22 cellular contexts compared by ENCODE assay signal in genomic region chr16:4215106-4215505, GRCh38. TPM values are rescaled to one million over a fixed set of nuclear protein-coding genes. Genes with fewer than 3 reads are reported as not detected.
DNase-seq lines count a peak whose midpoint lies in the region; ATAC-seq and TF ChIP-seq lines count a peak whose summit lies in the region.
"Had no signal": no experiment of that assay in that cellular context is flagged by ENCODE, and none has a peak within 500 bp of the region (broad histone marks: within the 10 kb centered on the region; RNA-seq: fewer than 3 reads in every experiment).

No MANE protein-coding gene starts in this region.

- DNase-seq in HCT116 (ENCODE audit: low read depth, low spot score) (no peak), RWPE1 (ENCODE audit: low spot score) (no peak), right cardiac atrium (no peak), NCI-H526 (lab: John Stamatoyannopoulos, UW) (no peak), G401 (ENCODE audit: low spot score) (no peak), GM10266 (ENCODE audit: extremely low spot score) (no peak)
- DNase-seq: CD4-positive, CD25-positive, alpha-beta regulatory T cell; DMS 273 treated with DMSO at 0.1 percent for 48 hours; DND-41; GOT3; Kasumi-1; NCI-H1417; NCI-H1930; NCI-H226; NCI-H510A treated with DMSO at 0.1 percent for 48 hours; NCI-H82 had no signal

- H2AFZ ChIP-seq in HCT116 (ENCODE audit: low read depth, low read length, poor library complexity, severe bottlenecking) = no peak overlapping the region

- no peaks in the 10 kb centered on the region for H3K9me2 ChIP-seq in HCT116 (ENCODE audit: insufficient read depth)

- WGBS in right cardiac atrium = 66% methylated on average over 2 of the region's 2 CpGs

- BruUV-seq in HCT116 (replicated peaks; lab: Mats Ljungman, UMichigan) = no TSS peak

- in situ Hi-C loops in G401 (cut with HindIII; ENCODE audit: low sequenced_read_pairs) = no loop called here

- H3K9me3 ChIP-seq in HCT116 (ENCODE audit: control insufficient read depth in 1 of 2, insufficient read depth in 1 of 2, low read depth in 1 of 2, low read length in 2 of 2) = no peaks in the 10 kb centered on the region
- H3K9me3 ChIP-seq in right cardiac atrium (ENCODE audit: control insufficient read depth, low read length) = no peaks in the 10 kb centered on the region
- no peaks in the 10 kb centered on the region for H3K9me3 ChIP-seq in skeletal muscle tissue (ENCODE audit: control insufficient read depth in 3 of 3, low read length in 3 of 3)

- TF ChIP-seq POLR2A in HCT116 (IDR thresholded peaks at IDR 0.05; ENCODE audit: borderline replicate concordance, extremely low read depth, insufficient read depth, insufficient read length) = no peak

- CTCF ChIA-PET in HCT116 (lab: Charles Lee) = no interaction called here
- CTCF ChIA-PET in RWPE1 (lab: Yijun Ruan, JAX) = no interaction called here

- ATAC-seq in HCT116 = no peak
- no peak for ATAC-seq in right cardiac atrium
- no peak for ATAC-seq in HG03175 (IDR thresholded peaks at IDR 0.05; ENCODE audit: unreplicated experiment)
- ATAC-seq: Panc1 had no signal

- TF ChIP-seq RAD21 in HCT116 (IDR thresholded peaks at IDR 0.05; ENCODE audit: low read depth) = no peak

- no peaks in the 10 kb centered on the region for H3K79me2 ChIP-seq in HCT116 (ENCODE audit: insufficient read depth, low read length)

- H3K9ac ChIP-seq in HCT116 (ENCODE audit: low read length) (no peak overlapping the region), skeletal muscle tissue (ENCODE audit: low read depth in 1 of 3, low read length in 3 of 3) (peak overlapping the region; percentile 2 to 71 (median 24))

- H3K27me3 ChIP-seq in HCT116 (ENCODE audit: insufficient read depth, low read length) (no peaks in the 10 kb centered on the region), right cardiac atrium (ENCODE audit: control insufficient read depth, insufficient read depth) (no peaks in the 10 kb centered on the region), skeletal muscle tissue (ENCODE audit: control insufficient read depth in 3 of 3, insufficient read depth in 3 of 3, low read length in 3 of 3) (no peaks in the 10 kb centered on the region)

- RAD21 ChIA-PET in HCT116 (lab: Charles Lee; ENCODE audit: low non-redundant PET in 1 of 2, low total read pairs in 2 of 2, uncharacterized antibody in 2 of 2, unreplicated experiment in 2 of 2) = no interaction called here

- H3K36me3 ChIP-seq in HCT116 (ENCODE audit: control insufficient read depth in 1 of 2, insufficient read depth in 2 of 2, low read length in 2 of 2) (no peaks in the 10 kb centered on the region), skeletal muscle tissue (ENCODE audit: control insufficient read depth in 3 of 3, insufficient read depth in 3 of 3, low read length in 3 of 3) (peaks cover 11 to 14% (median 13%) of the 10 kb centered on the region in 3 donors)

- no peak overlapping the region for H3K4me3 ChIP-seq in HCT116 (replicated peaks in 1 of 2; ENCODE audit: low read depth in 1 of 2, low read length in 2 of 2)
- H3K4me3 ChIP-seq in right cardiac atrium (ENCODE audit: low read length) = no peak overlapping the region
- peak overlapping the region in 1 of 3 donors; percentile 10 for H3K4me3 ChIP-seq in skeletal muscle tissue (ENCODE audit: low read length in 3 of 3)

- H3K4me1 ChIP-seq in HCT116 (ENCODE audit: control insufficient read depth in 1 of 2, insufficient read depth in 2 of 2, low read length in 2 of 2) = peaks cover 13 to 34% of the 10 kb centered on the region in 2 experiments
- H3K4me1 ChIP-seq in right cardiac atrium (ENCODE audit: control insufficient read depth, insufficient read depth, low read length) = peaks cover 9% of the 10 kb centered on the region
- H3K4me1 ChIP-seq in skeletal muscle tissue (ENCODE audit: control insufficient read depth in 3 of 3, insufficient read depth in 3 of 3, low read length in 3 of 3) = peaks cover 83 to 96% (median 96%) of the 10 kb centered on the region in 3 donors

- no peaks in the 10 kb centered on the region for H4K20me1 ChIP-seq in HCT116 (ENCODE audit: insufficient read depth)

- TF ChIP-seq CTCF in HCT116 (IDR thresholded peaks at IDR 0.05 in 2 of 3, conservative IDR thresholded peaks at IDR 0.05 in 1 of 3; ENCODE audit: borderline replicate concordance in 1 of 3, insufficient read depth in 1 of 3, low read depth in 2 of 3, low read length in 2 of 3) (no peak), RWPE1 (conservative IDR thresholded peaks at IDR 0.05; ENCODE audit: low read depth) (no peak), GM10266 (IDR thresholded peaks at IDR 0.05; ENCODE audit: control insufficient read depth, insufficient read depth, low read depth, missing control alignments) (no peak)

- POLR2A ChIA-PET in HCT116 (lab: Charles Lee) = no interaction called here
- POLR2A ChIA-PET in RWPE1 (lab: Yijun Ruan, JAX; ENCODE audit: low non-redundant PET) = no interaction called here

- peak overlapping the region; percentile 39 for H3K4me2 ChIP-seq in HCT116 (ENCODE audit: low read length)

- intact Hi-C loops in HCT116 (cut with micrococcal nuclease) (no loop called here), right cardiac atrium (cut with DNase I) (no loop called here)

- H3K27ac ChIP-seq in HCT116 (ENCODE audit: low read depth, low read length) (no peak overlapping the region), RWPE1 (peak overlapping the region; percentile 78; the same call in 1 of the 2 replicates), right cardiac atrium (ENCODE audit: low read length) (peak overlapping the region; percentile 46), skeletal muscle tissue (ENCODE audit: low read depth, low read length) (peak overlapping the region; percentile 99)

TF ChIP-seq in HCT116, 20 proteins besides CTCF, POLR2A, EP300 and RAD21:
- TF ChIP-seq ZFX (IDR thresholded peaks at IDR 0.05) (no peak), POLR2AphosphoS5 (IDR thresholded peaks at IDR 0.05; ENCODE audit: low read depth, low read length) (no peak), SP1 (IDR thresholded peaks at IDR 0.05; ENCODE audit: low read depth) (no peak), ELF1 (IDR thresholded peaks at IDR 0.05; ENCODE audit: borderline replicate concordance, low read depth) (no peak), ZNF274 (IDR thresholded peaks at IDR 0.05; ENCODE audit: low read depth, low read length) (no peak), MAX (IDR thresholded peaks at IDR 0.05) (no peak), REST (IDR thresholded peaks at IDR 0.05; ENCODE audit: low read depth) (no peak), SRF (IDR thresholded peaks at IDR 0.05; ENCODE audit: low read depth) (no peak), ZBTB33 (IDR thresholded peaks at IDR 0.05; ENCODE audit: extremely low read depth, insufficient replicate concordance, low read length) (no peak)

RNA-seq across cellular contexts. Expression of gene SRL, which starts 26.8 kb away (rescaled TPM):
- not detected for total RNA-seq in HCT116 (2021; ENCODE audit: unreplicated experiment)
- polyA plus RNA-seq in HCT116 (2012) = 0.03 TPM in 1 of 2 replicates, not detected in the other
- total RNA-seq in right cardiac atrium = 100 to 1,000 TPM; 338 to 395 (median 359) TPM
- 255 TPM for polyA plus RNA-seq in right cardiac atrium
- 230 TPM for total RNA-seq in skeletal muscle tissue
- total RNA-seq in G401 (2014; rRNA removed; shearing (Covaris generic)) = 0.07 and 0.37 TPM in 2 replicates
- total RNA-seq: CD4-positive, CD25-positive, alpha-beta regulatory T cell; MCF 10A; SK-MEL-5 had no signal
- polyA plus RNA-seq: BJ; CD4-positive, CD25-positive, alpha-beta regulatory T cell had no signal

RNA-seq across cellular contexts. Expression of gene TFAP4, which starts 57.7 kb away (rescaled TPM):
- 37.1 TPM for total RNA-seq in HCT116 (2021; ENCODE audit: unreplicated experiment)
- polyA plus RNA-seq in HCT116 (2012) = 21.3 and 21.7 TPM in 2 replicates
- total RNA-seq in right cardiac atrium = 1 to 10 TPM; 2.3 to 4.2 (median 3.5) TPM
- 2.1 TPM for polyA plus RNA-seq in right cardiac atrium
- 5.2 TPM for total RNA-seq in skeletal muscle tissue
- 14.5 and 38.3 TPM in 2 replicates for total RNA-seq in G401 (2014; rRNA removed; shearing (Covaris generic))

Comparison
In these comparisons a context has a peak if more than half of its experiments do, and no peak if none do; other contexts are left out.
1. RNA of gene SRL, which starts 26.8 kb away (total RNA-seq): 338 to 395 TPM in right cardiac atrium and 230 TPM in skeletal muscle tissue (single experiment); 0.07 to 0.37 TPM in G401 and not detected in HCT116 (single experiment); every median in the first group is over 100 times any median in the second.